In the genomic region with DNA sequence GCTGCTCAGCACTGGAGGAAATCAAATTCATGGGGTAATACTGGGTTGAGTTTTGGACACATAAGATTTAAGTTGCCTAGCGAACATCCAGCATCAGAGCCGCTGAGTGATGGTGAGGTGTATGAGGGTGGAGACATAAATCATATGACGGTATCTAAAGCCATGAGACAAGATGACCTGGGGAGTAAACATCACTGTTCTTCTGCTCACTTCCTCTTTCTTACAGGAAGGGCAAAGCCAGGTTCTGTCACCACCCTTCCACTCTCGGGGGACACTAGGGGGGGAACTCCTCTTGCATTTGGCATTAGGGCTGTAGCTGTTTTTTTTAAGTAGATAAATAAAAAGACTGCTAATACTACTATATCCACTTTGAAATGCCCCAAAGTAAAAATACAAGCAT, we compare ENCODE assay signal across 10 cellular contexts. TPM values are rescaled to one million over a fixed set of nuclear protein-coding genes. Genes with fewer than 3 reads are reported as not detected.
DNase-seq lines count a peak whose midpoint lies in the region; ATAC-seq and TF ChIP-seq lines count a peak whose summit lies in the region.
"Had no signal": no experiment of that assay in that cellular context is flagged by ENCODE, and none has a peak within 500 bp of the region (broad histone marks: within the 10 kb centered on the region; RNA-seq: fewer than 3 reads in every experiment).

No MANE protein-coding gene starts in this region.

- no peak overlapping the region for H3K27ac Mint-ChIP-seq in GM23338
- H3K27ac Mint-ChIP-seq: T-helper 1 cell treated with Interleukin-12 subunit alpha and Interleukin-12 subunit beta and Interleukin-4 antibody, amounts not matched to agents 30 μg/mL and 1 μg/mL, for 36 hours had no signal

- no peaks in the 10 kb centered on the region for H3F3A ChIP-seq in GM23338 (replicated peaks; ENCODE audit: low read depth)

- peak; percentile 20 for DNase-seq in NOMO-1 treated with dmso at 0.1 percent for 144 hours (lab: John Stamatoyannopoulos, UW; ENCODE audit: unreplicated experiment)
- no peak for DNase-seq in H7
- DNase-seq in NK-92 (lab: John Stamatoyannopoulos, UW; ENCODE audit: unreplicated experiment): no peak
- no peak for DNase-seq in activated T-cell treated with anti-CD3 and anti-CD28 coated beads, Interleukin-2, amount 50 U/mL, for 48 hours
- DNase-seq in GM23338 (ENCODE audit: low spot score): no peak
- DNase-seq: body of pancreas had no signal

- peaks cover 1% of the 10 kb centered on the region for H3K27me3 Mint-ChIP-seq in GM23338 (ENCODE audit: insufficient read depth, low read depth, poor library complexity)

- ATAC-seq in GM19035 (IDR thresholded peaks at IDR 0.05; ENCODE audit: unreplicated experiment): peak; percentile 92
- peak; percentile 91 for ATAC-seq in HG02943 (IDR thresholded peaks at IDR 0.05; ENCODE audit: low read depth, unreplicated experiment)
- ATAC-seq in GM23338: no peak
- ATAC-seq: body of pancreas had no signal

- no peaks in the 10 kb centered on the region for H3K9me3 ChIP-seq in BLaER1
- H3K9me3 ChIP-seq: body of pancreas had no signal

- TF ChIP-seq CTCF in GM23338 (conservative IDR thresholded peaks at IDR 0.05; ENCODE audit: low read depth in 2 of 2): 0 out of 4 replicates have a peak, but pooled peaks of 1 of the 2 experiments have one; percentile 4

- H3K4me3 Mint-ChIP-seq in GM23338: no peak overlapping the region
- H3K4me3 Mint-ChIP-seq: T-helper 1 cell treated with Interleukin-12 subunit alpha and Interleukin-12 subunit beta and Interleukin-4 antibody, amounts not matched to agents 30 μg/mL and 1 μg/mL, for 36 hours had no signal

- H3K4me2 ChIP-seq in BLaER1 (peak overlapping the region; percentile 41), GM23338 (no peak overlapping the region)

- no peak overlapping the region for H2AFZ ChIP-seq in GM23338

- H3K27me3 ChIP-seq in BLaER1: no peaks in the 10 kb centered on the region
- no peaks in the 10 kb centered on the region for H3K27me3 ChIP-seq in H7 (ENCODE audit: control insufficient read depth, insufficient read depth, low read length)
- H3K27me3 ChIP-seq in GM23338 (ENCODE audit: insufficient read depth): no peaks in the 10 kb centered on the region
- H3K27me3 ChIP-seq: body of pancreas had no signal

- H3K9me3 Mint-ChIP-seq in GM23338: no peaks in the 10 kb centered on the region
- H3K9me3 Mint-ChIP-seq: T-helper 1 cell treated with Interleukin-12 subunit alpha and Interleukin-12 subunit beta and Interleukin-4 antibody, amounts not matched to agents 30 μg/mL and 1 μg/mL, for 36 hours had no signal

- peaks cover 14% of the 10 kb centered on the region for H3K4me1 ChIP-seq in BLaER1
- H3K4me1 ChIP-seq in GM23338 (ENCODE audit: insufficient read depth): no peaks in the 10 kb centered on the region
- H3K4me1 ChIP-seq: body of pancreas had no signal

- H4K20me1 ChIP-seq in BLaER1 (peaks cover 30% of the 10 kb centered on the region), GM23338 (replicated peaks; ENCODE audit: insufficient read depth) (peaks cover 11% of the 10 kb centered on the region; the same call in 1 of the 2 replicates)

- H3K36me3 Mint-ChIP-seq in GM23338 (ENCODE audit: low read depth): peaks cover 74% of the 10 kb centered on the region

- no peak overlapping the region for H3K9ac ChIP-seq in BLaER1

- H3K27ac ChIP-seq in BLaER1 (no peak overlapping the region), GM23338 (ENCODE audit: low read depth) (no peak overlapping the region)
- H3K27ac ChIP-seq: body of pancreas had no signal

- no peaks in the 10 kb centered on the region for H3K4me1 Mint-ChIP-seq in GM23338

- no peaks in the 10 kb centered on the region for H3K9me2 ChIP-seq in GM23338 (ENCODE audit: insufficient read depth)

- H3K79me2 ChIP-seq in GM23338 (replicated peaks; ENCODE audit: insufficient read depth): no peaks in the 10 kb centered on the region

- H3K4me3 ChIP-seq in BLaER1 (no peak overlapping the region), H7 (ENCODE audit: insufficient read depth, low read depth, low read length) (no peak overlapping the region), GM23338 (no peak overlapping the region)
- H3K4me3 ChIP-seq: body of pancreas had no signal

- H3K36me3 ChIP-seq in BLaER1 (peaks cover 100% of the 10 kb centered on the region), H7 (replicated peaks; ENCODE audit: control insufficient read depth, insufficient read depth, low read length) (peaks cover 32% of the 10 kb centered on the region), GM23338 (ENCODE audit: insufficient read depth) (peaks cover 41% of the 10 kb centered on the region)

TF ChIP-seq in GM23338, 12 proteins besides CTCF, POLR2A, EP300 and RAD21:
- TF ChIP-seq ZNF331 (CRISPR knock-in tag; IDR thresholded peaks at IDR 0.05; ENCODE audit: low read depth): no peak
- TF ChIP-seq, protein P1, sequence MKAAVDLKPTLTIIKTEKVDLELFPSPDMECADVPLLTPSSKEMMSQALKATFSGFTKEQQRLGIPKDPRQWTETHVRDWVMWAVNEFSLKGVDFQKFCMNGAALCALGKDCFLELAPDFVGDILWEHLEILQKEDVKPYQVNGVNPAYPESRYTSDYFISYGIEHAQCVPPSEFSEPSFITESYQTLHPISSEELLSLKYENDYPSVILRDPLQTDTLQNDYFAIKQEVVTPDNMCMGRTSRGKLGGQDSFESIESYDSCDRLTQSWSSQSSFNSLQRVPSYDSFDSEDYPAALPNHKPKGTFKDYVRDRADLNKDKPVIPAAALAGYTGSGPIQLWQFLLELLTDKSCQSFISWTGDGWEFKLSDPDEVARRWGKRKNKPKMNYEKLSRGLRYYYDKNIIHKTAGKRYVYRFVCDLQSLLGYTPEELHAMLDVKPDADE (IDR thresholded peaks at IDR 0.05): no peak
- TF ChIP-seq ZNF114 (CRISPR knock-in tag; IDR thresholded peaks at IDR 0.05): no peak
TF ChIP-seq in GM23338: peak in this region for 0.

RNA-seq across cellular contexts. Expression of a gene that starts 24.0 kb away (rescaled TPM):
- total RNA-seq in H7 (2014; rRNA removed; shearing (Covaris generic)): 14.4 and 19.3 TPM in 2 replicates
- 17.1 and 21.9 TPM in 2 replicates for total RNA-seq in GM23338 (2014; rRNA removed; shearing (Covaris generic))
- polyA plus RNA-seq in GM23338 (2016; fragmentation: Nextera tagmentation; extraction: Ambion mirVana): 4.9 and 5.2 TPM in 2 replicates

RNA-seq across cellular contexts. Expression of a gene that starts 37.6 kb away (rescaled TPM):
- total RNA-seq in H7 (2014; rRNA removed; shearing (Covaris generic)): not detected in 2 replicates
- total RNA-seq in GM23338 (2014; rRNA removed; shearing (Covaris generic)): not detected in 2 replicates
- not detected in 2 replicates for polyA plus RNA-seq in GM23338 (2016; fragmentation: Nextera tagmentation; extraction: Ambion mirVana)
- total RNA-seq: body of pancreas had no signal

RNA-seq across cellular contexts. Expression of a gene that starts 51.3 kb away (rescaled TPM):
- total RNA-seq in H7 (2014; rRNA removed; shearing (Covaris generic)): 62.1 and 65.9 TPM in 2 replicates
- 93.7 and 110 TPM in 2 replicates for total RNA-seq in GM23338 (2014; rRNA removed; shearing (Covaris generic))
- 189 and 211 TPM in 2 replicates for polyA plus RNA-seq in GM23338 (2016; fragmentation: Nextera tagmentation; extraction: Ambion mirVana)
